14 cellular contexts compared by ENCODE assay signal in genomic region chr17:56810286-56810781, GRCh38. TPM values are rescaled to one million over a fixed set of nuclear protein-coding genes. Genes with fewer than 3 reads are reported as not detected.
DNase-seq lines count a peak whose midpoint lies in the region; ATAC-seq and TF ChIP-seq lines count a peak whose summit lies in the region.
"Had no signal": no experiment of that assay in that cellular context is flagged by ENCODE, and none has a peak within 500 bp of the region (broad histone marks: within the 10 kb centered on the region; RNA-seq: fewer than 3 reads in every experiment).

No MANE protein-coding gene starts in this region.

- peak overlapping the region; percentile 14 for H3K27ac ChIP-seq in RWPE1

- TF ChIP-seq CTCF in RWPE1 (conservative IDR thresholded peaks at IDR 0.05; ENCODE audit: low read depth), result no peak

- POLR2A ChIA-PET in RWPE1 (lab: Yijun Ruan, JAX; ENCODE audit: low non-redundant PET), result no interaction called here

- H3K36me3 ChIP-seq in MG63, result no peaks in the 10 kb centered on the region
- H3K36me3 ChIP-seq: HAP-1 had no signal

- CTCF ChIA-PET in RWPE1 (lab: Yijun Ruan, JAX), result no interaction called here

- DNase-seq in DMS 273 (lab: John Stamatoyannopoulos, UW; ENCODE audit: unreplicated experiment) (peak; percentile 98), MG63 (peak; percentile 61), RWPE1 (ENCODE audit: low spot score) (no peak), myocyte (ENCODE audit: low read depth) (peak; percentile 62), epidermal melanocyte (ENCODE audit: insufficient read length, low spot score) (no peak), NCI-H82 treated with DMSO at 0.1 percent for 48 hours (lab: John Stamatoyannopoulos, UW; ENCODE audit: unreplicated experiment) (no peak)
- DNase-seq: COR-L47, DMS53, MV-4-11, NCI-H510A treated with DMSO at 0.1 percent for 48 hours, SK-N-SH had no signal

- no peak overlapping the region for H3K4me3 ChIP-seq in MG63
- H3K4me3 ChIP-seq: HAP-1 had no signal

- H3K9me3 ChIP-seq in MG63, result no peaks in the 10 kb centered on the region
- H3K9me3 ChIP-seq: HAP-1, SK-N-SH had no signal

- ATAC-seq in GM18861 (IDR thresholded peaks at IDR 0.05; ENCODE audit: unreplicated experiment) (no peak), GM18517 (IDR thresholded peaks at IDR 0.05; ENCODE audit: unreplicated experiment) (no peak)

- H3K27me3 ChIP-seq in MG63, result no peaks in the 10 kb centered on the region

RNA-seq across cellular contexts. Expression of gene C17orf67, which starts 23.4 kb away (rescaled TPM):
- 0.63 TPM in 1 of 2 replicates, not detected in the other for total RNA-seq in MG63 (2014; rRNA removed; shearing (Covaris generic); ENCODE audit: low replicate concordance)
- 2.1 and 5.7 TPM in 2 replicates for total RNA-seq in myocyte
- 1.2 TPM for polyA plus RNA-seq in myocyte (2012)

RNA-seq across cellular contexts. Expression of gene DGKE, which starts 23.6 kb away (rescaled TPM):
- 4.0 and 7.9 TPM in 2 replicates for total RNA-seq in MG63 (2014; rRNA removed; shearing (Covaris generic); ENCODE audit: low replicate concordance)
- total RNA-seq in myocyte, result 2.7 and 3.1 TPM in 2 replicates
- polyA plus RNA-seq in myocyte (2012), result 0.69 TPM

Comparison
In these comparisons a context has a peak if more than half of its experiments do, and no peak if none do; other contexts are left out.
1. DNase-seq: peak in DMS 273 (single experiment), MG63 (single experiment) and myocyte (single experiment); none in RWPE1 (single experiment), epidermal melanocyte (single experiment) and NCI-H82 treated with DMSO at 0.1 percent for 48 hours (single experiment).